5 cellular contexts compared by ENCODE assay signal in genomic region chr2:210177115-210177514, GRCh38. TPM values are rescaled to one million over a fixed set of nuclear protein-coding genes. Genes with fewer than 3 reads are reported as not detected.
"Had no signal": no experiment of that assay in that cellular context is flagged by ENCODE, and none has a peak within 500 bp of the region (broad histone marks: within the 10 kb centered on the region; RNA-seq: fewer than 3 reads in every experiment).

No MANE protein-coding gene starts in this region.

RNA-seq across cellular contexts. Expression of gene ACADL, which starts 48.1 kb away (rescaled TPM):
- total RNA-seq: natural killer cell, osteoblast, pulmonary artery endothelial cell, spleen had no signal
- polyA plus RNA-seq: neural cell had no signal
